In genomic region chr7:27939893-27940292, GRCh38 we compare ENCODE assay signal across 20 cellular contexts.
"Had no signal": no experiment of that assay in that cellular context is flagged by ENCODE, and none has a peak within 500 bp of the region (broad histone marks: within the 10 kb centered on the region; RNA-seq: fewer than 3 reads in every experiment).

No MANE protein-coding gene starts in this region.

- H3K27me3 Mint-ChIP-seq: activated naive CD8-positive, alpha-beta T cell; activated T-cell treated with anti-CD3 and anti-CD28 coated beads, Interleukin-2, amount 50 U/mL, for 24 hours; dendritic cell treated with granulocyte-macrophage colony-stimulating factor and Interleukin-4, amounts not matched to agents 40 ng/mL and 50 ng/mL, for 4 days had no signal

- H3K4me3 Mint-ChIP-seq: activated naive CD8-positive, alpha-beta T cell; activated T-cell treated with anti-CD3 and anti-CD28 coated beads, Interleukin-2, amount 50 U/mL, for 24 hours; dendritic cell treated with granulocyte-macrophage colony-stimulating factor and Interleukin-4, amounts not matched to agents 40 ng/mL and 50 ng/mL, for 4 days had no signal

- H3K9me3 Mint-ChIP-seq: activated T-helper 2 cell treated with anti-CD3 and anti-CD28 coated beads, Interferon-gamma antibody, Interleukin-2, Interleukin-4, amounts not matched to agents 10 μg/mL and 5 μg/mL and 100 μg/mL, durations not matched to agents 14 hours and 24 hours and 36 hours; dendritic cell treated with granulocyte-macrophage colony-stimulating factor and Interleukin-4, amounts not matched to agents 40 ng/mL and 50 ng/mL, for 4 days had no signal

- H3K4me1 ChIP-seq: adrenal gland, breast epithelium, thyroid gland, upper lobe of right lung had no signal

- DNase-seq: activated CD8-positive, alpha-beta memory T cell treated with anti-CD3 and anti-CD28 coated beads for 24 hours; activated CD8-positive, alpha-beta memory T cell treated with anti-CD3 and anti-CD28 coated beads, Interleukin-2, amount 50 U/mL, for 4 hours; activated naive CD4-positive, alpha-beta T cell; activated T-cell treated with anti-CD3 and anti-CD28 coated beads, Interleukin-2, amount 50 U/mL, for 24 hours; adrenal gland; effector CD8-positive, alpha-beta T cell; erythroblast; foreskin fibroblast; kidney glomerular epithelial cell; psoas muscle; stimulated activated CD4-positive, alpha-beta T cell treated with anti-CD3 and anti-CD28 coated beads, Interleukin-4, amount 100 ng/mL, for 24 hours; stimulated activated naive CD4-positive, alpha-beta T cell treated with Interleukin-2 at 50 U/mL for 16 hours; T-helper 9 cell; thyroid gland; upper lobe of right lung had no signal

- H3K4me3 ChIP-seq: adrenal gland, breast epithelium, psoas muscle, right atrium auricular region, thyroid gland, upper lobe of right lung had no signal

- H3K27ac ChIP-seq: adrenal gland, breast epithelium, psoas muscle, right atrium auricular region, thyroid gland, upper lobe of right lung had no signal

- ATAC-seq: psoas muscle, upper lobe of right lung had no signal

- H3K9me3 ChIP-seq: adrenal gland, breast epithelium, psoas muscle, right atrium auricular region, thyroid gland, upper lobe of right lung had no signal

- H3K27me3 ChIP-seq: adrenal gland, breast epithelium, right atrium auricular region, thyroid gland, upper lobe of right lung had no signal

- H3K27ac Mint-ChIP-seq: activated naive CD8-positive, alpha-beta T cell; activated T-cell treated with anti-CD3 and anti-CD28 coated beads, Interleukin-2, amount 50 U/mL, for 24 hours; activated T-helper 2 cell treated with anti-CD3 and anti-CD28 coated beads, Interferon-gamma antibody, Interleukin-2, Interleukin-4, amounts not matched to agents 10 μg/mL and 5 μg/mL and 100 μg/mL, durations not matched to agents 14 hours and 24 hours and 36 hours; dendritic cell treated with granulocyte-macrophage colony-stimulating factor and Interleukin-4, amounts not matched to agents 40 ng/mL and 50 ng/mL, for 4 days had no signal

- H3K36me3 ChIP-seq: adrenal gland, breast epithelium, right atrium auricular region, thyroid gland, upper lobe of right lung had no signal
